2 cellular contexts compared by ENCODE assay signal in genomic region chrX:21926116-21926515, GRCh38.
TF ChIP-seq lines count a peak whose summit lies in the region.

No MANE protein-coding gene starts in this region.

TF ChIP-seq in SK-N-SH, 30 proteins besides CTCF, POLR2A, EP300 and RAD21 (continued from another document):
- TF ChIP-seq PBX3 (IDR thresholded peaks at IDR 0.05) (no peak), TAF1 (IDR thresholded peaks at IDR 0.05; ENCODE audit: borderline replicate concordance, low read depth, low read length) (no peak), CHD2 (IDR thresholded peaks at IDR 0.05; ENCODE audit: low read length, partially characterized antibody) (no peak), ZBTB33 (IDR thresholded peaks at IDR 0.05; ENCODE audit: borderline replicate concordance, low read depth) (no peak), GABPA (IDR thresholded peaks at IDR 0.05; ENCODE audit: low read depth) (no peak), NRF1 (IDR thresholded peaks at IDR 0.05; ENCODE audit: low read depth, low read length) (no peak), SIN3A (IDR thresholded peaks at IDR 0.05; ENCODE audit: borderline replicate concordance, low read depth, low read length) (no peak), FOSL2 (IDR thresholded peaks at IDR 0.05; ENCODE audit: borderline replicate concordance, low read depth) (no peak), ELF1 (IDR thresholded peaks at IDR 0.05) (no peak), REST (IDR thresholded peaks at IDR 0.05; ENCODE audit: low read depth, low read length) (no peak), MAX (IDR thresholded peaks at IDR 0.05; ENCODE audit: low read depth) (no peak), TCF12 (IDR thresholded peaks at IDR 0.05) (no peak), RCOR1 (IDR thresholded peaks at IDR 0.05; ENCODE audit: low read length) (no peak), POLR2AphosphoS5 (IDR thresholded peaks at IDR 0.05; ENCODE audit: low read depth, low read length) (no peak), FOXJ3 (CRISPR knock-in tag; IDR thresholded peaks at IDR 0.05) (no peak), RXRA (IDR thresholded peaks at IDR 0.05; ENCODE audit: borderline replicate concordance, low read depth) (no peak)

TF ChIP-seq in SK-N-SH treated with all-trans-retinoic acid at 6 μM for 48 hours, 23 proteins besides CTCF, POLR2A, EP300 and RAD21 (continued from another document):
- TF ChIP-seq CREB5 (CRISPR knock-in tag; IDR thresholded peaks at IDR 0.05; ENCODE audit: low read depth) (no peak), CSRNP3 (CRISPR knock-in tag; IDR thresholded peaks at IDR 0.05) (no peak), PPARA (CRISPR knock-in tag; IDR thresholded peaks at IDR 0.05; ENCODE audit: borderline replicate concordance) (no peak), SNAI2 (CRISPR knock-in tag; IDR thresholded peaks at IDR 0.05) (no peak), BACH2 (CRISPR knock-in tag; IDR thresholded peaks at IDR 0.05; ENCODE audit: borderline replicate concordance) (no peak), CSDC2 (CRISPR knock-in tag; IDR thresholded peaks at IDR 0.05) (no peak), OSR1 (CRISPR knock-in tag; IDR thresholded peaks at IDR 0.05) (no peak), TSHZ2 (CRISPR knock-in tag; IDR thresholded peaks at IDR 0.05) (no peak), ZNF8 (CRISPR knock-in tag; IDR thresholded peaks at IDR 0.05) (no peak), ISL1 (CRISPR knock-in tag; IDR thresholded peaks at IDR 0.05) (no peak), RARB (CRISPR knock-in tag; IDR thresholded peaks at IDR 0.05) (no peak), TCF4 (CRISPR knock-in tag; IDR thresholded peaks at IDR 0.05; ENCODE audit: borderline replicate concordance) (no peak)
